Comparison of ENCODE assay signal across 1 cellular context in genomic region chr20:57148266-57148665, GRCh38.
TF ChIP-seq lines count a peak whose summit lies in the region.

No MANE protein-coding gene starts in this region.

TF ChIP-seq in IMR-90, 13 proteins besides CTCF, POLR2A, EP300 and RAD21 (continued from another document):
- no peak for TF ChIP-seq NFE2L2 (IDR thresholded peaks at IDR 0.05; ENCODE audit: low read depth, low read length)
TF ChIP-seq in IMR-90: peak in this region for 0.
